In genomic region chr7:99740573-99741437, GRCh38 we compare ENCODE assay signal across 1 cellular context.
TF ChIP-seq lines count a peak whose summit lies in the region.

No MANE protein-coding gene starts in this region.

TF ChIP-seq in K562, 482 proteins besides CTCF, POLR2A, EP300 and RAD21 (continued from another document):
- TF ChIP-seq SMAD1 (IDR thresholded peaks at IDR 0.05; ENCODE audit: low read depth, low read length, partially characterized antibody) (no peak), ZNF24 (IDR thresholded peaks at IDR 0.05) (peak; percentile 73; the same call in 1 of the 2 replicates), DIDO1 (tag; IDR thresholded peaks at IDR 0.05; ENCODE audit: low read depth) (no peak), HOMEZ (CRISPR knock-in tag; IDR thresholded peaks at IDR 0.05) (no peak), SMARCB1 (IDR thresholded peaks at IDR 0.05; ENCODE audit: insufficient read length, low read depth) (no peak), L3MBTL2 (IDR thresholded peaks at IDR 0.05) (peak; percentile 71), KLF16 (IDR thresholded peaks at IDR 0.05) (no peak), ZNF395 (CRISPR knock-in tag; IDR thresholded peaks at IDR 0.05) (no peak; the same call in 1 of the 2 replicates), ZNF589 (CRISPR knock-in tag; IDR thresholded peaks at IDR 0.05; ENCODE audit: low read depth) (no peak), TRIM24 (IDR thresholded peaks at IDR 0.05) (peak in 1 of 2 experiments; percentile 59; a peak in 2 of 4 replicates), MCM2 (IDR thresholded peaks at IDR 0.05; ENCODE audit: low read depth) (no peak), RFX1 (IDR thresholded peaks at IDR 0.05) (no peak), BACH1 (tag; IDR thresholded peaks at IDR 0.05) (no peak), ZNF175 (CRISPR knock-in tag; IDR thresholded peaks at IDR 0.05; ENCODE audit: low read depth) (peak; percentile 84; the same call in 1 of the 2 replicates), RUNX1 (IDR thresholded peaks at IDR 0.05; ENCODE audit: low read depth) (no peak), RCOR1 (IDR thresholded peaks at IDR 0.05; ENCODE audit: borderline replicate concordance in 1 of 2, low read depth in 2 of 2, low read length in 2 of 2) (no peak), KAT8 (IDR thresholded peaks at IDR 0.05; ENCODE audit: low read depth) (no peak), E2F3 (CRISPR knock-in tag; IDR thresholded peaks at IDR 0.05) (no peak), STAT5B (CRISPR knock-in tag; IDR thresholded peaks at IDR 0.05) (no peak), PHB2 (IDR thresholded peaks at IDR 0.05; ENCODE audit: low read depth) (no peak), ZBTB7A (IDR thresholded peaks at IDR 0.05; ENCODE audit: borderline replicate concordance, control insufficient read depth, low read depth, low read length) (no peak), YY1 (IDR thresholded peaks at IDR 0.05; ENCODE audit: borderline replicate concordance in 1 of 3, control insufficient read depth in 1 of 3, extremely low read depth in 1 of 3, insufficient read depth in 3 of 3, insufficient read length in 1 of 3, insufficient replicate concordance in 2 of 3, low read depth in 1 of 3, low read length in 2 of 3) (no peak), TARDBP (IDR thresholded peaks at IDR 0.05) (no peak), ELF1 (tag; IDR thresholded peaks at IDR 0.05) (no peak), CEBPB (tag; IDR thresholded peaks at IDR 0.05) (peak; percentile 38; the same call in 1 of the 2 replicates)
- TF ChIP-seq, protein P1, sequence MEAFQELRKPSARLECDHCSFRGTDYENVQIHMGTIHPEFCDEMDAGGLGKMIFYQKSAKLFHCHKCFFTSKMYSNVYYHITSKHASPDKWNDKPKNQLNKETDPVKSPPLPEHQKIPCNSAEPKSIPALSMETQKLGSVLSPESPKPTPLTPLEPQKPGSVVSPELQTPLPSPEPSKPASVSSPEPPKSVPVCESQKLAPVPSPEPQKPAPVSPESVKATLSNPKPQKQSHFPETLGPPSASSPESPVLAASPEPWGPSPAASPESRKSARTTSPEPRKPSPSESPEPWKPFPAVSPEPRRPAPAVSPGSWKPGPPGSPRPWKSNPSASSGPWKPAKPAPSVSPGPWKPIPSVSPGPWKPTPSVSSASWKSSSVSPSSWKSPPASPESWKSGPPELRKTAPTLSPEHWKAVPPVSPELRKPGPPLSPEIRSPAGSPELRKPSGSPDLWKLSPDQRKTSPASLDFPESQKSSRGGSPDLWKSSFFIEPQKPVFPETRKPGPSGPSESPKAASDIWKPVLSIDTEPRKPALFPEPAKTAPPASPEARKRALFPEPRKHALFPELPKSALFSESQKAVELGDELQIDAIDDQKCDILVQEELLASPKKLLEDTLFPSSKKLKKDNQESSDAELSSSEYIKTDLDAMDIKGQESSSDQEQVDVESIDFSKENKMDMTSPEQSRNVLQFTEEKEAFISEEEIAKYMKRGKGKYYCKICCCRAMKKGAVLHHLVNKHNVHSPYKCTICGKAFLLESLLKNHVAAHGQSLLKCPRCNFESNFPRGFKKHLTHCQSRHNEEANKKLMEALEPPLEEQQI (IDR thresholded peaks at IDR 0.05), result no peak
- TF ChIP-seq, protein P2, sequence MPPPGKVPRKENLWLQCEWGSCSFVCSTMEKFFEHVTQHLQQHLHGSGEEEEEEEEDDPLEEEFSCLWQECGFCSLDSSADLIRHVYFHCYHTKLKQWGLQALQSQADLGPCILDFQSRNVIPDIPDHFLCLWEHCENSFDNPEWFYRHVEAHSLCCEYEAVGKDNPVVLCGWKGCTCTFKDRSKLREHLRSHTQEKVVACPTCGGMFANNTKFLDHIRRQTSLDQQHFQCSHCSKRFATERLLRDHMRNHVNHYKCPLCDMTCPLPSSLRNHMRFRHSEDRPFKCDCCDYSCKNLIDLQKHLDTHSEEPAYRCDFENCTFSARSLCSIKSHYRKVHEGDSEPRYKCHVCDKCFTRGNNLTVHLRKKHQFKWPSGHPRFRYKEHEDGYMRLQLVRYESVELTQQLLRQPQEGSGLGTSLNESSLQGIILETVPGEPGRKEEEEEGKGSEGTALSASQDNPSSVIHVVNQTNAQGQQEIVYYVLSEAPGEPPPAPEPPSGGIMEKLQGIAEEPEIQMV (tag; conservative IDR thresholded peaks at IDR 0.05; ENCODE audit: low read depth), result no peak
- TF ChIP-seq, protein P3, sequence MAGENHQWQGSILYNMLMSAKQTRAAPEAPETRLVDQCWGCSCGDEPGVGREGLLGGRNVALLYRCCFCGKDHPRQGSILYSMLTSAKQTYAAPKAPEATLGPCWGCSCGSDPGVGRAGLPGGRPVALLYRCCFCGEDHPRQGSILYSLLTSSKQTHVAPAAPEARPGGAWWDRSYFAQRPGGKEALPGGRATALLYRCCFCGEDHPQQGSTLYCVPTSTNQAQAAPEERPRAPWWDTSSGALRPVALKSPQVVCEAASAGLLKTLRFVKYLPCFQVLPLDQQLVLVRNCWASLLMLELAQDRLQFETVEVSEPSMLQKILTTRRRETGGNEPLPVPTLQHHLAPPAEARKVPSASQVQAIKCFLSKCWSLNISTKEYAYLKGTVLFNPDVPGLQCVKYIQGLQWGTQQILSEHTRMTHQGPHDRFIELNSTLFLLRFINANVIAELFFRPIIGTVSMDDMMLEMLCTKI (IDR thresholded peaks at IDR 0.05; ENCODE audit: partially characterized antibody), result no peak
- TF ChIP-seq, protein P4, sequence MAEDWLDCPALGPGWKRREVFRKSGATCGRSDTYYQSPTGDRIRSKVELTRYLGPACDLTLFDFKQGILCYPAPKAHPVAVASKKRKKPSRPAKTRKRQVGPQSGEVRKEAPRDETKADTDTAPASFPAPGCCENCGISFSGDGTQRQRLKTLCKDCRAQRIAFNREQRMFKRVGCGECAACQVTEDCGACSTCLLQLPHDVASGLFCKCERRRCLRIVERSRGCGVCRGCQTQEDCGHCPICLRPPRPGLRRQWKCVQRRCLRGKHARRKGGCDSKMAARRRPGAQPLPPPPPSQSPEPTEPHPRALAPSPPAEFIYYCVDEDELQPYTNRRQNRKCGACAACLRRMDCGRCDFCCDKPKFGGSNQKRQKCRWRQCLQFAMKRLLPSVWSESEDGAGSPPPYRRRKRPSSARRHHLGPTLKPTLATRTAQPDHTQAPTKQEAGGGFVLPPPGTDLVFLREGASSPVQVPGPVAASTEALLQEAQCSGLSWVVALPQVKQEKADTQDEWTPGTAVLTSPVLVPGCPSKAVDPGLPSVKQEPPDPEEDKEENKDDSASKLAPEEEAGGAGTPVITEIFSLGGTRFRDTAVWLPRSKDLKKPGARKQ (CRISPR knock-in tag; IDR thresholded peaks at IDR 0.05), result no peak
TF ChIP-seq in K562: peak in this region for 11.
